Comparison of ENCODE assay signal across 25 cellular contexts in genomic region chr7:138869353-138869752, GRCh38.
"Had no signal": no experiment of that assay in that cellular context is flagged by ENCODE, and none has a peak within 500 bp of the region (broad histone marks: within the 10 kb centered on the region; RNA-seq: fewer than 3 reads in every experiment).

No MANE protein-coding gene starts in this region.

- H3K9me3 ChIP-seq: gastrocnemius medialis, mucosa of descending colon, right lobe of liver, thoracic aorta, tibial nerve, upper lobe of left lung, uterus had no signal

- ATAC-seq: effector memory CD8-positive, alpha-beta T cell; gastrocnemius medialis; left lobe of liver; mucosa of descending colon; naive thymus-derived CD4-positive, alpha-beta T cell had no signal

- H3K4me3 Mint-ChIP-seq: effector memory CD8-positive, alpha-beta T cell; memory B cell; mesothelial cell of epicardium; nephron had no signal

- H3K27ac ChIP-seq: gastrocnemius medialis, parathyroid adenoma, right lobe of liver, thoracic aorta, tibial nerve, upper lobe of left lung, uterus had no signal

- H3K4me3 ChIP-seq: gastrocnemius medialis, lung, mucosa of descending colon, right lobe of liver, thoracic aorta, tibial nerve, upper lobe of left lung, uterus had no signal

- H3K79me2 ChIP-seq: parathyroid adenoma had no signal

- H3K9ac ChIP-seq: parathyroid adenoma had no signal

- H3K27ac Mint-ChIP-seq: effector memory CD8-positive, alpha-beta T cell; memory B cell; naive thymus-derived CD4-positive, alpha-beta T cell; nephron; progenitor cell of endocrine pancreas had no signal

- H3K36me3 Mint-ChIP-seq: memory B cell had no signal

- H3K4me1 ChIP-seq: gastrocnemius medialis, right lobe of liver, tibial nerve, upper lobe of left lung, uterus had no signal

- H3K27me3 Mint-ChIP-seq: progenitor cell of endocrine pancreas had no signal

- FAIRE-seq: endometrium, kidney, small intestine had no signal

- H3K4me1 Mint-ChIP-seq: memory B cell, nephron had no signal

- DNase-seq: cerebellar nuclear complex; cortex of kidney; effector memory CD8-positive, alpha-beta T cell; gastrocnemius medialis; head of caudate nucleus; kidney; mucosa of descending colon; naive thymus-derived CD4-positive, alpha-beta T cell; right lobe of liver; small intestine; stimulated activated CD4-positive, alpha-beta T cell treated with anti-CD3 and anti-CD28 coated beads, Interleukin-15, amount 100 ng/mL, for 24 hours; stimulated activated CD4-positive, alpha-beta T cell treated with anti-CD3 and anti-CD28 coated beads, Interleukin-2, amount 100 ng/mL, for 48 hours; stimulated activated naive CD4-positive, alpha-beta T cell treated with Interleukin-2 at 50 U/mL for 16 hours; uterus had no signal

- H3K36me3 ChIP-seq: gastrocnemius medialis, right lobe of liver, thoracic aorta, uterus had no signal

- H3K9me3 Mint-ChIP-seq: effector memory CD8-positive, alpha-beta T cell; memory B cell; mesothelial cell of epicardium; naive thymus-derived CD4-positive, alpha-beta T cell; nephron had no signal

- H3K27me3 ChIP-seq: gastrocnemius medialis, right lobe of liver, tibial nerve, upper lobe of left lung, uterus had no signal

- H2AFZ ChIP-seq: parathyroid adenoma had no signal
